1 cellular context compared by ENCODE assay signal in genomic region chr14:104872469-104873341, GRCh38.
TF ChIP-seq lines count a peak whose summit lies in the region.

No MANE protein-coding gene starts in this region.

TF ChIP-seq in GM12878, 131 proteins besides CTCF, POLR2A, EP300 and RAD21:
- 0 out of 2 replicates have a peak, but pooled peaks have one; percentile 27 for TF ChIP-seq NFIC (IDR thresholded peaks at IDR 0.05; ENCODE audit: low read depth, low read length)
- no peak for TF ChIP-seq CHD2 (IDR thresholded peaks at IDR 0.05; ENCODE audit: borderline replicate concordance, low read depth, low read length)
- TF ChIP-seq POLR2AphosphoS2 (IDR thresholded peaks at IDR 0.05; ENCODE audit: low read depth, low read length): no peak
- no peak for TF ChIP-seq ZNF207 (IDR thresholded peaks at IDR 0.05; ENCODE audit: borderline replicate concordance)
- no peak for TF ChIP-seq SUPT20H (IDR thresholded peaks at IDR 0.05; ENCODE audit: borderline replicate concordance, control insufficient read depth, low read depth, low read length)
- no peak for TF ChIP-seq TAF1 (IDR thresholded peaks at IDR 0.05; ENCODE audit: borderline replicate concordance, low read depth, low read length)
- TF ChIP-seq PML (IDR thresholded peaks at IDR 0.05; ENCODE audit: low read length): no peak
- peak; percentile 12 for TF ChIP-seq BCL3 (IDR thresholded peaks at IDR 0.05; ENCODE audit: borderline replicate concordance, insufficient read depth, low read depth, low read length, poor library complexity, severe bottlenecking)
- TF ChIP-seq CHD4 (IDR thresholded peaks at IDR 0.05): no peak
- TF ChIP-seq, protein P1, sequence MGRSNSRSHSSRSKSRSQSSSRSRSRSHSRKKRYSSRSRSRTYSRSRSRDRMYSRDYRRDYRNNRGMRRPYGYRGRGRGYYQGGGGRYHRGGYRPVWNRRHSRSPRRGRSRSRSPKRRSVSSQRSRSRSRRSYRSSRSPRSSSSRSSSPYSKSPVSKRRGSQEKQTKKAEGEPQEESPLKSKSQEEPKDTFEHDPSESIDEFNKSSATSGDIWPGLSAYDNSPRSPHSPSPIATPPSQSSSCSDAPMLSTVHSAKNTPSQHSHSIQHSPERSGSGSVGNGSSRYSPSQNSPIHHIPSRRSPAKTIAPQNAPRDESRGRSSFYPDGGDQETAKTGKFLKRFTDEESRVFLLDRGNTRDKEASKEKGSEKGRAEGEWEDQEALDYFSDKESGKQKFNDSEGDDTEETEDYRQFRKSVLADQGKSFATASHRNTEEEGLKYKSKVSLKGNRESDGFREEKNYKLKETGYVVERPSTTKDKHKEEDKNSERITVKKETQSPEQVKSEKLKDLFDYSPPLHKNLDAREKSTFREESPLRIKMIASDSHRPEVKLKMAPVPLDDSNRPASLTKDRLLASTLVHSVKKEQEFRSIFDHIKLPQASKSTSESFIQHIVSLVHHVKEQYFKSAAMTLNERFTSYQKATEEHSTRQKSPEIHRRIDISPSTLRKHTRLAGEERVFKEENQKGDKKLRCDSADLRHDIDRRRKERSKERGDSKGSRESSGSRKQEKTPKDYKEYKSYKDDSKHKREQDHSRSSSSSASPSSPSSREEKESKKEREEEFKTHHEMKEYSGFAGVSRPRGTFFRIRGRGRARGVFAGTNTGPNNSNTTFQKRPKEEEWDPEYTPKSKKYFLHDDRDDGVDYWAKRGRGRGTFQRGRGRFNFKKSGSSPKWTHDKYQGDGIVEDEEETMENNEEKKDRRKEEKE (IDR thresholded peaks at IDR 0.05): no peak
- no peak for TF ChIP-seq SIN3A (IDR thresholded peaks at IDR 0.05; ENCODE audit: low read depth, low read length)
